17 cellular contexts compared by ENCODE assay signal in genomic region chr20:42484335-42484734, GRCh38.
A peak's percentile ranks its signal among the peaks of the same experiment; 100 is the strongest.
DNase-seq lines count a peak whose midpoint lies in the region; ATAC-seq, FAIRE-seq and TF ChIP-seq lines count a peak whose summit lies in the region.
"Had no signal": no experiment of that assay in that cellular context is flagged by ENCODE, and none has a peak within 500 bp of the region (broad histone marks: within the 10 kb centered on the region; RNA-seq: fewer than 3 reads in every experiment).

No MANE protein-coding gene starts in this region.

- no peaks in the 10 kb centered on the region for H3K9me2 ChIP-seq in SK-N-SH

- H3K36me3 ChIP-seq in SK-N-SH (replicated peaks in 1 of 2; ENCODE audit: control insufficient read depth in 1 of 2, insufficient read depth in 2 of 2, low read length in 1 of 2), result no peaks in the 10 kb centered on the region

- no peak for TF ChIP-seq EP300 in SK-N-SH (IDR thresholded peaks at IDR 0.05; ENCODE audit: borderline replicate concordance in 1 of 2, low read depth in 1 of 2, low read length in 1 of 2)

- DNase-seq in SK-N-SH (no peak), fibroblast of the aortic adventitia (ENCODE audit: low read depth) (peak; percentile 2), urothelium cell line (ENCODE audit: low spot score) (peak; percentile 12)
- DNase-seq in activated T-cell treated with anti-CD3 and anti-CD28 coated beads, Interleukin-2, amount 50 U/mL, for 48 hours, result no peak
- DNase-seq: activated CD8-positive, alpha-beta memory T cell treated with anti-CD3 and anti-CD28 coated beads for 24 hours; dorsolateral prefrontal cortex; midbrain; NCI-H1436 treated with DMSO at 0.1 percent for 48 hours; PC-3 had no signal

- H3K4me1 ChIP-seq in SK-N-SH (ENCODE audit: control insufficient read depth in 1 of 2, insufficient read depth in 2 of 2, low read depth in 1 of 2, low read length in 1 of 2), result no peaks in the 10 kb centered on the region

- H3K27me3 ChIP-seq in SK-N-SH (ENCODE audit: insufficient read depth), result no peaks in the 10 kb centered on the region
- H3K27me3 ChIP-seq: dorsolateral prefrontal cortex had no signal

- H3K4me1 Mint-ChIP-seq in nephron, result peaks cover 25% of the 10 kb centered on the region

- no peak overlapping the region for H3K4me2 ChIP-seq in SK-N-SH
- H3K4me2 ChIP-seq: KMS-11 had no signal

- H3K9ac ChIP-seq in SK-N-SH, result no peak overlapping the region
- H3K9ac ChIP-seq: KMS-11 had no signal

- ATAC-seq in SK-N-SH treated with all-trans-retinoic acid at 6 μM for 48 hours (no peak), GM19455 (IDR thresholded peaks at IDR 0.05; ENCODE audit: unreplicated experiment) (no peak), GM21526 (IDR thresholded peaks at IDR 0.05; ENCODE audit: low FRiP score, unreplicated experiment) (no peak)
- ATAC-seq: PC-3 had no signal

- H3K36me3 Mint-ChIP-seq in nephron (ENCODE audit: low read depth), result no peaks in the 10 kb centered on the region

- POLR2A ChIA-PET in SK-N-SH (lab: Yijun Ruan, JAX), result no interaction called here

- H3K4me3 Mint-ChIP-seq in nephron, result no peak overlapping the region

- TF ChIP-seq CTCF in SK-N-SH (IDR thresholded peaks at IDR 0.05) (no peak), fibroblast of the aortic adventitia (IDR thresholded peaks at IDR 0.05; ENCODE audit: insufficient read depth, low read length) (no peak), nephron (IDR thresholded peaks at IDR 0.05; ENCODE audit: unreplicated experiment in 3 of 3) (no peak)

- peaks cover 5% of the 10 kb centered on the region for H3K27me3 Mint-ChIP-seq in nephron (ENCODE audit: low read depth)

- H4K20me1 ChIP-seq in SK-N-SH (ENCODE audit: insufficient read depth), result no peaks in the 10 kb centered on the region

- no peak overlapping the region for H3K27ac ChIP-seq in SK-N-SH (ENCODE audit: low read depth in 2 of 2, low read length in 1 of 2)
- H3K27ac ChIP-seq: HL-60, KMS-11 had no signal

- H3K27ac Mint-ChIP-seq in nephron, result peak overlapping the region; percentile 19 to 86 (median 61)

- no peaks in the 10 kb centered on the region for H3K9me3 ChIP-seq in SK-N-SH

- no peak for FAIRE-seq in urothelium cell line (lab: Jason Lieb, UNC)
- FAIRE-seq: A204.1, GM12878 had no signal

- no peak for TF ChIP-seq RAD21 in SK-N-SH (IDR thresholded peaks at IDR 0.05; ENCODE audit: low read length)

- CTCF ChIA-PET in SK-N-SH (lab: Yijun Ruan, JAX), result interaction anchor here (0.9 to 1.5 kb wide), 4 partner anchors 14 to 746 kb away, joined by 3 to 5 read pairs (median 4); no protein-coding TSS in a partner anchor

- H2AFZ ChIP-seq in SK-N-SH (ENCODE audit: low read depth), result no peak overlapping the region

- 4% methylated on average over 3 of the region's 3 CpGs for WGBS in SK-N-SH (ENCODE audit: low lambda C conversion rate)

- H3F3A ChIP-seq in SK-N-SH (replicated peaks; ENCODE audit: insufficient read depth), result no peaks in the 10 kb centered on the region

- H3K79me2 ChIP-seq in SK-N-SH (ENCODE audit: insufficient read depth), result no peaks in the 10 kb centered on the region

- H3K9me3 Mint-ChIP-seq in nephron, result peaks cover 3% of the 10 kb centered on the region

- H3K4me3 ChIP-seq in SK-N-SH (ENCODE audit: low read depth in 2 of 2, low read length in 1 of 2) (no peak overlapping the region), fibroblast of the aortic adventitia (ENCODE audit: low read depth, low read length) (no peak overlapping the region)
- H3K4me3 ChIP-seq: dorsolateral prefrontal cortex, GM12878 had no signal

TF ChIP-seq in SK-N-SH treated with all-trans-retinoic acid at 6 μM for 48 hours, 23 proteins besides CTCF, POLR2A, EP300 and RAD21:
- TF ChIP-seq ISL1 (CRISPR knock-in tag; IDR thresholded peaks at IDR 0.05) (peak; percentile 67), TCF4 (CRISPR knock-in tag; IDR thresholded peaks at IDR 0.05; ENCODE audit: borderline replicate concordance) (0 out of 2 replicates have a peak, but pooled peaks have one; percentile 15), CREB5 (CRISPR knock-in tag; IDR thresholded peaks at IDR 0.05; ENCODE audit: low read depth) (0 out of 2 replicates have a peak, but pooled peaks have one; percentile 21), ZC3H10 (CRISPR knock-in tag; IDR thresholded peaks at IDR 0.05) (no peak), ZNF70 (CRISPR knock-in tag; IDR thresholded peaks at IDR 0.05) (no peak), RARB (CRISPR knock-in tag; IDR thresholded peaks at IDR 0.05) (no peak)

TF ChIP-seq in SK-N-SH, 30 proteins besides CTCF, POLR2A, EP300 and RAD21:
- TF ChIP-seq RCOR1 (IDR thresholded peaks at IDR 0.05; ENCODE audit: low read length) (no peak), NRF1 (IDR thresholded peaks at IDR 0.05; ENCODE audit: low read depth, low read length) (no peak), MEF2A (IDR thresholded peaks at IDR 0.05; ENCODE audit: borderline replicate concordance, low read depth) (no peak), ELF1 (IDR thresholded peaks at IDR 0.05) (no peak), EZH2phosphoT487 (IDR thresholded peaks at IDR 0.05; ENCODE audit: borderline replicate concordance, low read depth) (no peak), YY1 (IDR thresholded peaks at IDR 0.05; ENCODE audit: low read depth) (no peak), IRF3 (IDR thresholded peaks at IDR 0.05; ENCODE audit: low read depth, low read length) (no peak), FOXM1 (IDR thresholded peaks at IDR 0.05; ENCODE audit: low read depth) (no peak), GATA2 (CRISPR knock-in tag; IDR thresholded peaks at IDR 0.05) (no peak), ZBTB33 (IDR thresholded peaks at IDR 0.05; ENCODE audit: borderline replicate concordance, low read depth) (no peak), MXI1 (IDR thresholded peaks at IDR 0.05; ENCODE audit: low read depth, low read length) (no peak), TAF1 (IDR thresholded peaks at IDR 0.05; ENCODE audit: borderline replicate concordance, low read depth, low read length) (no peak), REST (IDR thresholded peaks at IDR 0.05; ENCODE audit: low read depth, low read length) (no peak), NFIC (IDR thresholded peaks at IDR 0.05; ENCODE audit: borderline replicate concordance) (no peak), RFX5 (IDR thresholded peaks at IDR 0.05; ENCODE audit: low read length) (no peak), POLR2AphosphoS5 (IDR thresholded peaks at IDR 0.05; ENCODE audit: low read depth, low read length) (no peak), USF1 (IDR thresholded peaks at IDR 0.05; ENCODE audit: borderline replicate concordance, low read depth) (no peak), SMC3 (IDR thresholded peaks at IDR 0.05; ENCODE audit: low read depth, low read length) (no peak), GABPA (IDR thresholded peaks at IDR 0.05; ENCODE audit: low read depth) (no peak)

Comparison
In these comparisons a context has a peak if more than half of its experiments do, and no peak if none do; other contexts are left out.
1. DNase-seq: peak in fibroblast of the aortic adventitia (single experiment) and urothelium cell line (single experiment); none in SK-N-SH (single experiment) and activated T-cell treated with anti-CD3 and anti-CD28 coated beads, Interleukin-2, amount 50 U/mL, for 48 hours (0 of 2).